Comparison of ENCODE assay signal across 14 cellular contexts in the genomic region with DNA sequence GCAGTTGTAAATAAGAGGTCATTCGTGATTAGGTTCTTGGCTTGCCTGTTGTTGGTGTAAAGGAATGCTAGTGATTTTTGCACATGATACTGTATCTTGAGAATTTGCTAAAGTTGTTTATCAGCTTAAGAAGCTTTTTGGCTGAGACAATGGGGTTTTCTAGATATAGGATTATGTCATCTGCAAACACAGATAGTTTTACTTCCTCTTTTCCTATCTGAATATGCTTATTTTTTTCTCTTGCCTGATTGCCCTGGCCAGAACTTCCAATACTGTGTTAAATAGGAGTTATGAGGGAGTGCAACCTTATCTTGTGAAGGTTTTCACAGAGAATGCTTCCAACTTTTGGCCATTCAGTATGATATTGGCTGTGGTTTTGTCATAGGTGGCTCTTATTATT.
A peak's percentile ranks its signal among the peaks of the same experiment; 100 is the strongest.
DNase-seq lines count a peak whose midpoint lies in the region; ATAC-seq and TF ChIP-seq lines count a peak whose summit lies in the region.
"Had no signal": no experiment of that assay in that cellular context is flagged by ENCODE, and none has a peak within 500 bp of the region (broad histone marks: within the 10 kb centered on the region; RNA-seq: fewer than 3 reads in every experiment).

No MANE protein-coding gene starts in this region.

- H3K9ac ChIP-seq in GM23248, result no peak overlapping the region

- H3K4me1 ChIP-seq in GM23248 (ENCODE audit: insufficient read depth), result no peaks in the 10 kb centered on the region

- H3K9me3 ChIP-seq in GM23248 (ENCODE audit: low read depth), result no peaks in the 10 kb centered on the region

- H3K27me3 ChIP-seq in GM23248 (replicated peaks; ENCODE audit: insufficient read depth), result no peaks in the 10 kb centered on the region

- in situ Hi-C loops in GM23248 (cut with MboI), result no loop called here

- no peaks in the 10 kb centered on the region for H4K20me1 ChIP-seq in GM23248 (ENCODE audit: insufficient read depth)

- no peaks in the 10 kb centered on the region for H3F3A ChIP-seq in GM23248 (ENCODE audit: insufficient read depth)

- H3K79me2 ChIP-seq in GM23248 (ENCODE audit: insufficient read depth), result no peaks in the 10 kb centered on the region

- H3K4me2 ChIP-seq in GM23248 (ENCODE audit: unreplicated experiment), result no peak overlapping the region

- WGBS in GM23248 (ENCODE audit: low coverage in 1 of 2, low lambda C conversion rate in 2 of 2, missing lambda C conversion rate in 2 of 2), 2 experiments, result 16 to 32% methylated on average over 1 of the region's 1 CpG

- no peaks in the 10 kb centered on the region for H3K36me3 ChIP-seq in GM23248 (ENCODE audit: low read depth)

- no peak for TF ChIP-seq CTCF in NB4 (IDR thresholded peaks at IDR 0.05; ENCODE audit: low read depth, low read length)

- peak; percentile 70 for ATAC-seq in GM18498 (IDR thresholded peaks at IDR 0.05; ENCODE audit: unreplicated experiment)
- ATAC-seq in GM21367 (IDR thresholded peaks at IDR 0.05; ENCODE audit: unreplicated experiment), result peak; percentile 57
- peak; percentile 72 for ATAC-seq in HG03060 (IDR thresholded peaks at IDR 0.05; ENCODE audit: low read depth, unreplicated experiment)
- ATAC-seq: stimulated activated naive CD8-positive, alpha-beta T cell treated with anti-CD3 and anti-CD28 coated beads, Interleukin-15, amount 100 ng/mL, for 72 hours had no signal

- H2AFZ ChIP-seq in GM23248, result no peak overlapping the region

- H3K27ac ChIP-seq in GM23248, result no peak overlapping the region

- H3K4me3 ChIP-seq in NB4 (ENCODE audit: low read depth, low read length) (no peak overlapping the region), GM23248 (no peak overlapping the region)

- no peaks in the 10 kb centered on the region for H3K9me2 ChIP-seq in GM23248 (ENCODE audit: insufficient read depth)

- no peak for TF ChIP-seq POLR2A in NB4 (IDR thresholded peaks at IDR 0.05; ENCODE audit: extremely low read depth, insufficient read length)

- DNase-seq in NB4 (ENCODE audit: low read depth) (peak; percentile 8), NCI-H1436 (lab: John Stamatoyannopoulos, UW) (no peak), NCI-H2029 treated with DMSO at 0.1 percent for 48 hours (lab: John Stamatoyannopoulos, UW) (no peak), GM23248 (no peak), mesenteric fat pad (ENCODE audit: low spot score) (no peak)
- DNase-seq: activated T-cell treated with anti-CD3 and anti-CD28 coated beads, Interleukin-2, amount 50 U/mL, for 1 hour; DND-41; mammary epithelial cell; posterior cingulate gyrus; stimulated activated CD4-positive, alpha-beta T cell treated with anti-CD3 and anti-CD28 coated beads, Interleukin-2, amount 100 ng/mL, for 24 hours; stimulated activated naive CD8-positive, alpha-beta T cell treated with anti-CD3 and anti-CD28 coated beads, Interleukin-15, amount 100 ng/mL, for 72 hours had no signal
